In genomic region chr3:129002573-129003569, GRCh38 we compare ENCODE assay signal across 11 cellular contexts. TPM values are rescaled to one million over a fixed set of nuclear protein-coding genes. Genes with fewer than 3 reads are reported as not detected.
A peak's percentile ranks its signal among the peaks of the same experiment; 100 is the strongest.
DNase-seq lines count a peak whose midpoint lies in the region; ATAC-seq and TF ChIP-seq lines count a peak whose summit lies in the region.
"Had no signal": no experiment of that assay in that cellular context is flagged by ENCODE, and none has a peak within 500 bp of the region (broad histone marks: within the 10 kb centered on the region; RNA-seq: fewer than 3 reads in every experiment).

No MANE protein-coding gene starts in this region.

- ATAC-seq in HG03175 (IDR thresholded peaks at IDR 0.05; ENCODE audit: unreplicated experiment) = no peak
- ATAC-seq in left lung = no peak

- H3K36me3 Mint-ChIP-seq in CD4-positive, alpha-beta memory T cell = no peaks in the 10 kb centered on the region

- intact Hi-C loops in CD4-positive, alpha-beta memory T cell (cut with micrococcal nuclease) = loop anchor here (1.0 to 2.0 kb wide), 2 partner anchors 9 to 50 kb away; partner anchors contain the start of gene CFAP92
- intact Hi-C loops in left lung (cut with DNase I) = no loop called here
- intact Hi-C loops in ascending aorta (cut with DNase I) = no loop called here

- POLR2A ChIA-PET in CD4-positive, alpha-beta memory T cell (lab: Charles Lee; ENCODE audit: partially characterized antibody) = interaction anchor here (1.1 to 6.7 kb wide), 7 partner anchors 9 to 246 kb away, joined by 3 to 110 read pairs (median 7); partner anchors contain the start of genes CFAP92 and COPG1

- H3K4me1 ChIP-seq in CD4-positive, alpha-beta memory T cell (ENCODE audit: insufficient read depth, low read length) = peaks cover 36% of the 10 kb centered on the region
- H3K4me1 ChIP-seq in KMS-11 (ENCODE audit: low read depth, poor library complexity, severe bottlenecking) (peaks cover 34% of the 10 kb centered on the region), neuron (ENCODE audit: insufficient read depth, low read length) (peaks cover 49% of the 10 kb centered on the region), left lung (peaks cover 24 to 56% of the 10 kb centered on the region in 2 donors), ascending aorta (peaks cover 0 to 4% of the 10 kb centered on the region in 2 donors)
- peaks cover 30% of the 10 kb centered on the region for H3K4me1 ChIP-seq in effector memory CD4-positive, alpha-beta T cell (ENCODE audit: control insufficient read depth, insufficient read depth, low read length, poor library complexity, severe bottlenecking)

- peaks cover 0 to 2% (median 0%) of the 10 kb centered on the region in 8 donors for H3K9me3 Mint-ChIP-seq in CD4-positive, alpha-beta memory T cell

- no peaks in the 10 kb centered on the region for H4K20me1 ChIP-seq in KMS-11 (ENCODE audit: insufficient read depth)

- H3K4me2 ChIP-seq in KMS-11 = peak overlapping the region; percentile 33; the same call in 1 of the 2 replicates
- H3K4me2 ChIP-seq: SK-N-SH had no signal

- H3K27me3 ChIP-seq in CD4-positive, alpha-beta memory T cell (ENCODE audit: insufficient read depth, low read length) = peaks cover 25% of the 10 kb centered on the region
- H3K27me3 ChIP-seq in KMS-11 (ENCODE audit: insufficient read depth, low read depth) (no peaks in the 10 kb centered on the region), neuron (ENCODE audit: insufficient read depth, low read length) (no peaks in the 10 kb centered on the region), left lung (peaks cover 37 to 54% of the 10 kb centered on the region in 2 donors), ascending aorta (peaks cover 3% of the 10 kb centered on the region)
- peaks cover 26% of the 10 kb centered on the region for H3K27me3 ChIP-seq in effector memory CD4-positive, alpha-beta T cell (replicated peaks; ENCODE audit: control insufficient read depth, insufficient read depth, low read length, poor library complexity, severe bottlenecking)

- peak overlapping the region in 3 of 7 donors; percentile 42 to 55 (median 47) for H3K27ac Mint-ChIP-seq in CD4-positive, alpha-beta memory T cell

- H3K4me3 ChIP-seq in CD4-positive, alpha-beta memory T cell (ENCODE audit: low read length in 2 of 2) = no peak overlapping the region
- H3K4me3 ChIP-seq in KMS-11 (IDR thresholded peaks at IDR 0.05; ENCODE audit: insufficient read depth, low read depth, low read length) (no peak overlapping the region), neuron (ENCODE audit: low read length) (peak overlapping the region; percentile 89), left lung (peak overlapping the region in 1 of 2 donors; percentile 53), ascending aorta (peak overlapping the region in 1 of 2 donors; percentile 61)
- peak overlapping the region; percentile 43 for H3K4me3 ChIP-seq in effector memory CD4-positive, alpha-beta T cell (ENCODE audit: insufficient read depth, low read depth, low read length, poor library complexity, severe bottlenecking)

- peak overlapping the region; percentile 44 for H2AFZ ChIP-seq in KMS-11 (ENCODE audit: low read depth)
- no peak overlapping the region for H2AFZ ChIP-seq in neuron (ENCODE audit: low read depth, low read length)

- no peak overlapping the region for H3K27ac ChIP-seq in CD4-positive, alpha-beta memory T cell (ENCODE audit: low read depth, low read length)
- H3K27ac ChIP-seq in KMS-11 (peak overlapping the region; percentile 39), left lung (peak overlapping the region in 1 of 2 donors; percentile 23), ascending aorta (no peak overlapping the region)
- H3K27ac ChIP-seq in effector memory CD4-positive, alpha-beta T cell (ENCODE audit: insufficient read depth, low read length, poor library complexity, severe bottlenecking) = no peak overlapping the region

- H3K4me1 Mint-ChIP-seq in CD4-positive, alpha-beta memory T cell = peaks cover 20 to 47% (median 33%) of the 10 kb centered on the region in 4 donors

- no peak for DNase-seq in CD4-positive, alpha-beta memory T cell
- no peak for DNase-seq in effector memory CD4-positive, alpha-beta T cell
- no peak for DNase-seq in left lung
- DNase-seq in ascending aorta (ENCODE audit: low spot score in 2 of 2) = no peak
- DNase-seq in AG20443 (ENCODE audit: low spot score) = no peak

- H3K9me3 ChIP-seq in CD4-positive, alpha-beta memory T cell (ENCODE audit: control insufficient read depth in 1 of 2, low read length in 2 of 2) = no peaks in the 10 kb centered on the region
- H3K9me3 ChIP-seq in effector memory CD4-positive, alpha-beta T cell (ENCODE audit: control insufficient read depth, low read length) = no peaks in the 10 kb centered on the region
- H3K9me3 ChIP-seq in neuron (ENCODE audit: low read length) (no peaks in the 10 kb centered on the region), left lung (no peaks in the 10 kb centered on the region), ascending aorta (no peaks in the 10 kb centered on the region)
- H3K9me3 ChIP-seq: SK-N-SH had no signal

- peak overlapping the region in 7 of 8 donors; percentile 46 to 75 (median 68) for H3K4me3 Mint-ChIP-seq in CD4-positive, alpha-beta memory T cell

- peak overlapping the region; percentile 77 for H3K9ac ChIP-seq in KMS-11
- H3K9ac ChIP-seq: SK-N-SH had no signal

- H3K27me3 Mint-ChIP-seq in CD4-positive, alpha-beta memory T cell = peaks cover 22 to 27% of the 10 kb centered on the region in 2 donors

- no peaks in the 10 kb centered on the region for H3K36me3 ChIP-seq in CD4-positive, alpha-beta memory T cell (ENCODE audit: insufficient read depth, low read length)
- no peaks in the 10 kb centered on the region for H3K36me3 ChIP-seq in KMS-11 (ENCODE audit: insufficient read depth)
- H3K36me3 ChIP-seq in effector memory CD4-positive, alpha-beta T cell (ENCODE audit: control insufficient read depth, insufficient read depth, low read length) = no peaks in the 10 kb centered on the region
- H3K36me3 ChIP-seq in neuron (ENCODE audit: insufficient read depth, low read length) = peaks cover 31% of the 10 kb centered on the region
- no peaks in the 10 kb centered on the region for H3K36me3 ChIP-seq in left lung
- H3K36me3 ChIP-seq in ascending aorta = no peaks in the 10 kb centered on the region

- no peak for TF ChIP-seq CTCF in KMS-11 (conservative IDR thresholded peaks at IDR 0.05; ENCODE audit: low read depth, low read length)
- TF ChIP-seq CTCF in left lung (IDR thresholded peaks at IDR 0.05) = no peak
- no peak for TF ChIP-seq CTCF in ascending aorta (IDR thresholded peaks at IDR 0.05)

- CTCF ChIA-PET in CD4-positive, alpha-beta memory T cell (lab: Charles Lee; ENCODE audit: partially characterized antibody) = interaction anchor here (0.9 to 8.4 kb wide), 14 partner anchors 7 to 313 kb away, joined by 3 to 148 read pairs (median 4); partner anchors contain the start of gene CFAP92

- no peaks in the 10 kb centered on the region for H3K79me2 ChIP-seq in KMS-11 (ENCODE audit: insufficient read depth, low read depth)

RNA-seq across cellular contexts. Expression of gene EFCC1, which starts 1.8 kb away (rescaled TPM):
- not detected for total RNA-seq in CD4-positive, alpha-beta memory T cell
- not detected for polyA plus RNA-seq in CD4-positive, alpha-beta memory T cell
- total RNA-seq in left lung (1 to 10 TPM; 2.7 to 4.9 TPM), ascending aorta (3.6 TPM)
- total RNA-seq: Daoy had no signal
- polyA plus RNA-seq: SK-N-SH had no signal

RNA-seq across cellular contexts. Expression of gene CFAP92, which starts 9.0 kb away (rescaled TPM):
- total RNA-seq in CD4-positive, alpha-beta memory T cell = under 1 TPM in 1 of 2 experiments, not detected in 1; 0.38 TPM
- under 1 TPM in 1 of 2 donors, not detected in 1; 0.47 TPM for polyA plus RNA-seq in CD4-positive, alpha-beta memory T cell
- total RNA-seq in left lung = 1 to 10 TPM; 1.7 to 2.1 TPM
- not detected for total RNA-seq in ascending aorta
- polyA plus RNA-seq: SK-N-SH had no signal

RNA-seq across cellular contexts. Expression of gene GP9, which starts 57.7 kb away (rescaled TPM):
- total RNA-seq in CD4-positive, alpha-beta memory T cell = not detected
- not detected for polyA plus RNA-seq in CD4-positive, alpha-beta memory T cell
- total RNA-seq in left lung (1 to 10 TPM in 1 of 2 donors, not detected in 1; 1.1 TPM), ascending aorta (not detected)
- total RNA-seq: Daoy, endothelial cell of umbilical vein had no signal
- polyA plus RNA-seq: endothelial cell of umbilical vein, SK-N-SH had no signal

Comparison
In these comparisons a context has a peak if more than half of its experiments do, and no peak if none do; other contexts are left out.
1. H3K4me3 ChIP-seq: peak in effector memory CD4-positive, alpha-beta T cell (single experiment) and neuron (single experiment); none in CD4-positive, alpha-beta memory T cell (0 of 2) and KMS-11 (single experiment).